Comparison of ENCODE assay signal across 1 cellular context in the genomic region with DNA sequence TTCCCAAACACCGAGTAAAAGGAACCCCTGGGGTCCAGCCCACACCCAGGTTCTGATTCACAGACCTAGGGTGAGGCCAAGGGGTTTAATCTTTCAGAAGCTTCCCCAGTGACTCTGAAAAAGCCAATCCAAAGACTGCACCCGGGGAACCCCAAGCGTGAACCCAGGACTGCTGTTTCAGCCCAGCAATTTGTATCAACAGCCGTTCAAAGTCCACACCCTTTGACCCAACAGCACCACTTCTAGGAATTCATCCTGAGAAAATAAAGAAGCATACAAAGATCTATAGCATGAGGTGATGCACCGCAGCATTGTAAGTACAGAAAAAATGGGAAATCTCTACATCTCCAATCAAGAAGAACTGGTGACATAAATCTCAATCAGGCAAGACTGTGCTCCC.
TF ChIP-seq lines count a peak whose summit lies in the region.

No MANE protein-coding gene starts in this region.

TF ChIP-seq in HepG2, 621 proteins besides CTCF, POLR2A, EP300 and RAD21 (continued from another document):
- TF ChIP-seq, protein P1, sequence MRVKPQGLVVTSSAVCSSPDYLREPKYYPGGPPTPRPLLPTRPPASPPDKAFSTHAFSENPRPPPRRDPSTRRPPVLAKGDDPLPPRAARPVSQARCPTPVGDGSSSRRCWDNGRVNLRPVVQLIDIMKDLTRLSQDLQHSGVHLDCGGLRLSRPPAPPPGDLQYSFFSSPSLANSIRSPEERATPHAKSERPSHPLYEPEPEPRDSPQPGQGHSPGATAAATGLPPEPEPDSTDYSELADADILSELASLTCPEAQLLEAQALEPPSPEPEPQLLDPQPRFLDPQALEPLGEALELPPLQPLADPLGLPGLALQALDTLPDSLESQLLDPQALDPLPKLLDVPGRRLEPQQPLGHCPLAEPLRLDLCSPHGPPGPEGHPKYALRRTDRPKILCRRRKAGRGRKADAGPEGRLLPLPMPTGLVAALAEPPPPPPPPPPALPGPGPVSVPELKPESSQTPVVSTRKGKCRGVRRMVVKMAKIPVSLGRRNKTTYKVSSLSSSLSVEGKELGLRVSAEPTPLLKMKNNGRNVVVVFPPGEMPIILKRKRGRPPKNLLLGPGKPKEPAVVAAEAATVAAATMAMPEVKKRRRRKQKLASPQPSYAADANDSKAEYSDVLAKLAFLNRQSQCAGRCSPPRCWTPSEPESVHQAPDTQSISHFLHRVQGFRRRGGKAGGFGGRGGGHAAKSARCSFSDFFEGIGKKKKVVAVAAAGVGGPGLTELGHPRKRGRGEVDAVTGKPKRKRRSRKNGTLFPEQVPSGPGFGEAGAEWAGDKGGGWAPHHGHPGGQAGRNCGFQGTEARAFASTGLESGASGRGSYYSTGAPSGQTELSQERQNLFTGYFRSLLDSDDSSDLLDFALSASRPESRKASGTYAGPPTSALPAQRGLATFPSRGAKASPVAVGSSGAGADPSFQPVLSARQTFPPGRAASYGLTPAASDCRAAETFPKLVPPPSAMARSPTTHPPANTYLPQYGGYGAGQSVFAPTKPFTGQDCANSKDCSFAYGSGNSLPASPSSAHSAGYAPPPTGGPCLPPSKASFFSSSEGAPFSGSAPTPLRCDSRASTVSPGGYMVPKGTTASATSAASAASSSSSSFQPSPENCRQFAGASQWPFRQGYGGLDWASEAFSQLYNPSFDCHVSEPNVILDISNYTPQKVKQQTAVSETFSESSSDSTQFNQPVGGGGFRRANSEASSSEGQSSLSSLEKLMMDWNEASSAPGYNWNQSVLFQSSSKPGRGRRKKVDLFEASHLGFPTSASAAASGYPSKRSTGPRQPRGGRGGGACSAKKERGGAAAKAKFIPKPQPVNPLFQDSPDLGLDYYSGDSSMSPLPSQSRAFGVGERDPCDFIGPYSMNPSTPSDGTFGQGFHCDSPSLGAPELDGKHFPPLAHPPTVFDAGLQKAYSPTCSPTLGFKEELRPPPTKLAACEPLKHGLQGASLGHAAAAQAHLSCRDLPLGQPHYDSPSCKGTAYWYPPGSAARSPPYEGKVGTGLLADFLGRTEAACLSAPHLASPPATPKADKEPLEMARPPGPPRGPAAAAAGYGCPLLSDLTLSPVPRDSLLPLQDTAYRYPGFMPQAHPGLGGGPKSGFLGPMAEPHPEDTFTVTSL (CRISPR knock-in tag; IDR thresholded peaks at IDR 0.05; ENCODE audit: borderline replicate concordance): peak; percentile 58; the same call in 1 of the 2 replicates
- TF ChIP-seq XRCC5 (optimal IDR thresholded peaks at IDR 0.05; ENCODE audit: low read length) (peak; percentile 35), RARA (CRISPR knock-in tag; IDR thresholded peaks at IDR 0.05) (peak; percentile 89), PPARG (CRISPR knock-in tag; conservative IDR thresholded peaks at IDR 0.05) (peak; percentile 42), HNF4G (IDR thresholded peaks at IDR 0.05; ENCODE audit: borderline replicate concordance, low read depth, low read length) (peak; percentile 75), HNF4G (CRISPR knock-in tag; IDR thresholded peaks at IDR 0.05; ENCODE audit: borderline replicate concordance, low read depth) (no peak), GATAD2A (CRISPR knock-in tag; IDR thresholded peaks at IDR 0.05) (peak; percentile 60), TEAD2 (CRISPR knock-in tag; IDR thresholded peaks at IDR 0.05) (no peak), REL (CRISPR knock-in tag; conservative IDR thresholded peaks at IDR 0.05) (no peak), NCOR1 (IDR thresholded peaks at IDR 0.05; ENCODE audit: borderline replicate concordance, low read length) (peak; percentile 77; the same call in 1 of the 2 replicates), ZNF777 (CRISPR knock-in tag; IDR thresholded peaks at IDR 0.05) (no peak), NR2C2 (CRISPR knock-in tag; IDR thresholded peaks at IDR 0.05; ENCODE audit: borderline replicate concordance) (peak; percentile 52; the same call in 1 of the 2 replicates), BCL6 (CRISPR knock-in tag; IDR thresholded peaks at IDR 0.05) (peak; percentile 99), SALL1 (CRISPR knock-in tag; IDR thresholded peaks at IDR 0.05) (peak; percentile 33; the same call in 1 of the 2 replicates)
